Comparison of ENCODE assay signal across 1 cellular context in the genomic region with DNA sequence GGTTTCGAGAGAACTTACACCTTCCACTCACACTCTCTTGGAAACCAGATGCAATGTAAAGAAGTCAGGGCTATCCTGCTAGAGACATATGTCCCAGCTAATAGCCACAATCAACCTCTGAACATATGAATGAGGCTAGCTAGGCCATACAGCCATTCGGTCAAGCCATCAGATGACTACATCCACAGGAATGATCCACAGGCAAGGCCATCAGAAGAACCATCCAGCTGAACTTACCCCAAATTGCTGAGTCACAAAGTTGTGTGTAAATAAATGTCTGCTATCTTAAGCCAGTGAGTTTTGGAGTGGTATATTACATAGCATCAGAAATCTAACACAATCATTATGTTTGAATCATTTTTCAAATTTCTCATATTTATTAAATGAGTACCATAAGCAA.
TF ChIP-seq lines count a peak whose summit lies in the region.

No MANE protein-coding gene starts in this region.

TF ChIP-seq in K562, 482 proteins besides CTCF, POLR2A, EP300 and RAD21 (continued from another document):
- TF ChIP-seq C11orf30 (IDR thresholded peaks at IDR 0.05; ENCODE audit: low read depth) (peak; percentile 96), TAF15 (IDR thresholded peaks at IDR 0.05; ENCODE audit: low read depth, low read length) (no peak), KLF13 (tag; IDR thresholded peaks at IDR 0.05; ENCODE audit: borderline replicate concordance, low read depth) (no peak), ZNF75A (CRISPR knock-in tag; IDR thresholded peaks at IDR 0.05) (no peak), ZNF507 (tag; conservative IDR thresholded peaks at IDR 0.05) (no peak), SMARCA4 (IDR thresholded peaks at IDR 0.05) (peak; percentile 64; the same call in 1 of the 2 replicates), HCFC1 (IDR thresholded peaks at IDR 0.05; ENCODE audit: low read depth, low read length) (no peak), ZBED1 (IDR thresholded peaks at IDR 0.05) (no peak), DPF2 (IDR thresholded peaks at IDR 0.05) (peak; percentile 81), TFAM (CRISPR knock-in tag; conservative IDR thresholded peaks at IDR 0.05) (no peak), TSC22D4 (tag; IDR thresholded peaks at IDR 0.05) (no peak), MIER1 (IDR thresholded peaks at IDR 0.05; ENCODE audit: low read depth) (no peak), EHMT2 (IDR thresholded peaks at IDR 0.05) (peak; percentile 66; the same call in 1 of the 2 replicates), MYBL2 (IDR thresholded peaks at IDR 0.05; ENCODE audit: low read depth) (no peak), MYBL2 (CRISPR knock-in tag; IDR thresholded peaks at IDR 0.05; ENCODE audit: borderline replicate concordance) (no peak), RBM39 (optimal IDR thresholded peaks at IDR 0.05; ENCODE audit: low read depth, low read length) (no peak), NFYB (IDR thresholded peaks at IDR 0.05; ENCODE audit: extremely low read depth, insufficient read length) (no peak), TEAD2 (tag; IDR thresholded peaks at IDR 0.05) (no peak), SP1 (CRISPR knock-in tag; IDR thresholded peaks at IDR 0.05) (no peak), ZNF197 (CRISPR knock-in tag; IDR thresholded peaks at IDR 0.05; ENCODE audit: low read depth) (no peak), HDAC2 (IDR thresholded peaks at IDR 0.05) (no peak), MEF2A (IDR thresholded peaks at IDR 0.05; ENCODE audit: control insufficient read depth, low read depth, low read length) (no peak)
- TF ChIP-seq, protein P1, sequence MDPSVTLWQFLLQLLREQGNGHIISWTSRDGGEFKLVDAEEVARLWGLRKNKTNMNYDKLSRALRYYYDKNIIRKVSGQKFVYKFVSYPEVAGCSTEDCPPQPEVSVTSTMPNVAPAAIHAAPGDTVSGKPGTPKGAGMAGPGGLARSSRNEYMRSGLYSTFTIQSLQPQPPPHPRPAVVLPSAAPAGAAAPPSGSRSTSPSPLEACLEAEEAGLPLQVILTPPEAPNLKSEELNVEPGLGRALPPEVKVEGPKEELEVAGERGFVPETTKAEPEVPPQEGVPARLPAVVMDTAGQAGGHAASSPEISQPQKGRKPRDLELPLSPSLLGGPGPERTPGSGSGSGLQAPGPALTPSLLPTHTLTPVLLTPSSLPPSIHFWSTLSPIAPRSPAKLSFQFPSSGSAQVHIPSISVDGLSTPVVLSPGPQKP (CRISPR knock-in tag; IDR thresholded peaks at IDR 0.05): no peak
- TF ChIP-seq, protein P2, sequence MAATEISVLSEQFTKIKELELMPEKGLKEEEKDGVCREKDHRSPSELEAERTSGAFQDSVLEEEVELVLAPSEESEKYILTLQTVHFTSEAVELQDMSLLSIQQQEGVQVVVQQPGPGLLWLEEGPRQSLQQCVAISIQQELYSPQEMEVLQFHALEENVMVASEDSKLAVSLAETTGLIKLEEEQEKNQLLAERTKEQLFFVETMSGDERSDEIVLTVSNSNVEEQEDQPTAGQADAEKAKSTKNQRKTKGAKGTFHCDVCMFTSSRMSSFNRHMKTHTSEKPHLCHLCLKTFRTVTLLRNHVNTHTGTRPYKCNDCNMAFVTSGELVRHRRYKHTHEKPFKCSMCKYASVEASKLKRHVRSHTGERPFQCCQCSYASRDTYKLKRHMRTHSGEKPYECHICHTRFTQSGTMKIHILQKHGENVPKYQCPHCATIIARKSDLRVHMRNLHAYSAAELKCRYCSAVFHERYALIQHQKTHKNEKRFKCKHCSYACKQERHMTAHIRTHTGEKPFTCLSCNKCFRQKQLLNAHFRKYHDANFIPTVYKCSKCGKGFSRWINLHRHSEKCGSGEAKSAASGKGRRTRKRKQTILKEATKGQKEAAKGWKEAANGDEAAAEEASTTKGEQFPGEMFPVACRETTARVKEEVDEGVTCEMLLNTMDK (IDR thresholded peaks at IDR 0.05; ENCODE audit: borderline replicate concordance, insufficient read depth, low read depth, low read length, poor library complexity, severe bottlenecking): no peak
- TF ChIP-seq, protein P3, sequence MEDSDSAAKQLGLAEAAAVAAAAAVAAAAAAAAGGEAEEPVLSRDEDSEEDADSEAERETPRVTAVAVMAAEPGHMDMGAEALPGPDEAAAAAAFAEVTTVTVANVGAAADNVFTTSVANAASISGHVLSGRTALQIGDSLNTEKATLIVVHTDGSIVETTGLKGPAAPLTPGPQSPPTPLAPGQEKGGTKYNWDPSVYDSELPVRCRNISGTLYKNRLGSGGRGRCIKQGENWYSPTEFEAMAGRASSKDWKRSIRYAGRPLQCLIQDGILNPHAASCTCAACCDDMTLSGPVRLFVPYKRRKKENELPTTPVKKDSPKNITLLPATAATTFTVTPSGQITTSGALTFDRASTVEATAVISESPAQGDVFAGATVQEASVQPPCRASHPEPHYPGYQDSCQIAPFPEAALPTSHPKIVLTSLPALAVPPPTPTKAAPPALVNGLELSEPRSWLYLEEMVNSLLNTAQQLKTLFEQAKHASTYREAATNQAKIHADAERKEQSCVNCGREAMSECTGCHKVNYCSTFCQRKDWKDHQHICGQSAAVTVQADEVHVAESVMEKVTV (CRISPR knock-in tag; IDR thresholded peaks at IDR 0.05): no peak
- TF ChIP-seq, protein P4, sequence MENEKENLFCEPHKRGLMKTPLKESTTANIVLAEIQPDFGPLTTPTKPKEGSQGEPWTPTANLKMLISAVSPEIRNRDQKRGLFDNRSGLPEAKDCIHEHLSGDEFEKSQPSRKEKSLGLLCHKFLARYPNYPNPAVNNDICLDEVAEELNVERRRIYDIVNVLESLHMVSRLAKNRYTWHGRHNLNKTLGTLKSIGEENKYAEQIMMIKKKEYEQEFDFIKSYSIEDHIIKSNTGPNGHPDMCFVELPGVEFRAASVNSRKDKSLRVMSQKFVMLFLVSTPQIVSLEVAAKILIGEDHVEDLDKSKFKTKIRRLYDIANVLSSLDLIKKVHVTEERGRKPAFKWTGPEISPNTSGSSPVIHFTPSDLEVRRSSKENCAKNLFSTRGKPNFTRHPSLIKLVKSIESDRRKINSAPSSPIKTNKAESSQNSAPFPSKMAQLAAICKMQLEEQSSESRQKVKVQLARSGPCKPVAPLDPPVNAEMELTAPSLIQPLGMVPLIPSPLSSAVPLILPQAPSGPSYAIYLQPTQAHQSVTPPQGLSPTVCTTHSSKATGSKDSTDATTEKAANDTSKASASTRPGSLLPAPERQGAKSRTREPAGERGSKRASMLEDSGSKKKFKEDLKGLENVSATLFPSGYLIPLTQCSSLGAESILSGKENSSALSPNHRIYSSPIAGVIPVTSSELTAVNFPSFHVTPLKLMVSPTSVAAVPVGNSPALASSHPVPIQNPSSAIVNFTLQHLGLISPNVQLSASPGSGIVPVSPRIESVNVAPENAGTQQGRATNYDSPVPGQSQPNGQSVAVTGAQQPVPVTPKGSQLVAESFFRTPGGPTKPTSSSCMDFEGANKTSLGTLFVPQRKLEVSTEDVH (IDR thresholded peaks at IDR 0.05; ENCODE audit: low read depth, partially characterized antibody): no peak
- TF ChIP-seq, protein P5, sequence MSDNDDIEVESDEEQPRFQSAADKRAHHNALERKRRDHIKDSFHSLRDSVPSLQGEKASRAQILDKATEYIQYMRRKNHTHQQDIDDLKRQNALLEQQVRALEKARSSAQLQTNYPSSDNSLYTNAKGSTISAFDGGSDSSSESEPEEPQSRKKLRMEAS (CRISPR knock-in tag; IDR thresholded peaks at IDR 0.05): no peak
TF ChIP-seq in K562: peak in this region for 21.
